In the genomic region with DNA sequence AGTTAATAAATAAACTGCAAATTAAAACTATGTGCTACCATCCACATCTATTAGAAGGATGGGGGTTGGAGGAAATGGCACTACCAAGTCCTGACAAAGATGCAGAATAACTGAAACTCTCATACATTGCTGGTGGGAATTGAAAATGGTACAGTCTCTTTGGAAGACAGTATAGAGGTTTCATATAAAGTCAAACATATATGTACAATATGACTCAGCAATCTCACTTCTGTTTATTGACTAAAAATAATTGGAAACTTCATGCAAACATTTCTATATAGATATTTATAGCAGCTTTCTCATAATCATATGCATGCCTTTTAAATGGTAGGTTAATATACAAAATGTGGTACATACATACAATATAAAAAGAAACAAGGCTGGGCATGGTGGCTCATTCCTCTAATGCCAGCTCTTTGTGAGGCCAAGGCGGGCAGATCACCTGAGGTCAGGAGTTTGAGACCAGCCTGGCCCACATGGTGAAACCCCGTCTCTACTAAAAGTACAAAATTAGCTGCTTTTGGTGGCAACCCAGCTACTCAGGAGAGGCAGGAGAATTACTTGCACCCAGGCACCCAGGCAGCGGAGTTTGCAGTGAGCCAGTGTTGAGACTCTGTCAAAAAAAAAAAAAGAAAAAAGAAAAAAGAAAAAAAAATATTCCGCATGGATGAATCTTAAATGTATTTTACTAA, we compare ENCODE assay signal across 14 cellular contexts.
DNase-seq lines count a peak whose midpoint lies in the region; ATAC-seq and TF ChIP-seq lines count a peak whose summit lies in the region.
"Had no signal": no experiment of that assay in that cellular context is flagged by ENCODE, and none has a peak within 500 bp of the region (broad histone marks: within the 10 kb centered on the region; RNA-seq: fewer than 3 reads in every experiment).

No MANE protein-coding gene starts in this region.

- no peaks in the 10 kb centered on the region for H3K27me3 ChIP-seq in Peyer's patch

- peak; percentile 98 for ATAC-seq in GM18519 (IDR thresholded peaks at IDR 0.05; ENCODE audit: low FRiP score, unreplicated experiment)
- ATAC-seq in GM21390 (IDR thresholded peaks at IDR 0.05; ENCODE audit: unreplicated experiment), result peak; percentile 99
- peak; percentile 98 for ATAC-seq in HG02943 (IDR thresholded peaks at IDR 0.05; ENCODE audit: low read depth, unreplicated experiment)
- peak; percentile 99 for ATAC-seq in HG03520 (IDR thresholded peaks at IDR 0.05; ENCODE audit: unreplicated experiment)
- ATAC-seq: activated naive CD4-positive, alpha-beta T cell treated with anti-CD3 and anti-CD28 coated beads, Interleukin-2, amount 50 U/mL, for 72 hours; PC-3 had no signal

- no peaks in the 10 kb centered on the region for H3K4me1 ChIP-seq in Peyer's patch
- H3K4me1 ChIP-seq: HAP-1 had no signal

- H3K4me3 ChIP-seq in Peyer's patch, result no peak overlapping the region
- H3K4me3 ChIP-seq: HAP-1 had no signal

- no peak for TF ChIP-seq POLR2A in Peyer's patch (IDR thresholded peaks at IDR 0.05)

- no peak for DNase-seq in GM03348 (ENCODE audit: low spot score)
- no peak for DNase-seq in superior temporal gyrus (ENCODE audit: extremely low spot score)
- DNase-seq in RWPE1 (ENCODE audit: low spot score), result no peak
- no peak for DNase-seq in Peyer's patch
- DNase-seq: activated CD4-positive, alpha-beta T cell treated with anti-CD3 and anti-CD28 coated beads, Interleukin-2, amount 50 U/mL, for 48 hours; Karpas-422; PC-3; stimulated activated naive CD4-positive, alpha-beta T cell had no signal

- POLR2A ChIA-PET in RWPE1 (lab: Yijun Ruan, JAX; ENCODE audit: low non-redundant PET), result no interaction called here

- H3K36me3 ChIP-seq in Peyer's patch, result no peaks in the 10 kb centered on the region
- H3K36me3 ChIP-seq: HAP-1 had no signal

- no peaks in the 10 kb centered on the region for H3K9me3 ChIP-seq in Peyer's patch
- H3K9me3 ChIP-seq: HAP-1 had no signal

- H3K27ac ChIP-seq in RWPE1 (no peak overlapping the region), Peyer's patch (no peak overlapping the region)

- no peak for TF ChIP-seq CTCF in RWPE1 (conservative IDR thresholded peaks at IDR 0.05; ENCODE audit: low read depth)
- no peak for TF ChIP-seq CTCF in Peyer's patch (IDR thresholded peaks at IDR 0.05)

- CTCF ChIA-PET in RWPE1 (lab: Yijun Ruan, JAX), result interaction anchor here (0.6 kb wide), 1 partner anchor 716 kb away, joined by 3 read pairs; no protein-coding TSS in a partner anchor
